In the genomic region with DNA sequence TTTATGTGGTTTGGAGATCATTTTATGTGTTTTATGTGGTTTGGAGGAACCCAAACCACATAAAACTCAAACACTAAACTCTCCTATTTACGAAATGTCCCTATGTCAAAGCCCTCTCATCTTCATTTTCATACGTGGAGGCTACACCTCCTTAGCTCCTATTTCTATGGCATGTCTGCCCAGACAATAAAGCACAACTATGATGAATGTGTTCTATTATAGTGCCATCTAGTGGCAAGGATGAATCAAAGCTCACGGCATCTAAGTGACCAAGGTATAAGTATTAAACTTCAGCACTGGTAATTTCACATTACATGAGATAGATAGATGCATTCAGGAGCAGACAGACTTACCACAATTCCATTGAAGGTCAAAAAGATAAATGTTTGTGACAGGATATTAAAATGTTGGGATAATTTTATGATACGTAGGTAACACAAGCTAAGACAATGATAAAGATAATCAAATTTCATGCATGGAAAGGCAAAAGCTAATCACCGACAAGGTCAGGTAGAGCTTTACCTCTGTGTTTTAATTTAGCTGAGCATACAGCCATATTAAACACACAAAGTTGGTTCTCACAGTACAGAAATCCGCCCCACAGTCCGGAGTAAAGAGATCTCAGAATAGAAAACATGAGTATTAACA, we compare ENCODE assay signal across 8 cellular contexts.
A peak's percentile ranks its signal among the peaks of the same experiment; 100 is the strongest.
DNase-seq lines count a peak whose midpoint lies in the region; ATAC-seq and TF ChIP-seq lines count a peak whose summit lies in the region.

No MANE protein-coding gene starts in this region.

- peak; percentile 44 for DNase-seq in DMS 273 (lab: John Stamatoyannopoulos, UW; ENCODE audit: unreplicated experiment)
- DNase-seq in DMS 273 treated with DMSO at 0.1 percent for 48 hours (lab: John Stamatoyannopoulos, UW): no peak
- DNase-seq in foreskin keratinocyte: peak; percentile 12 to 20
- DNase-seq in pons (ENCODE audit: low spot score): peak; percentile 71
- DNase-seq in activated gamma-delta T cell (lab: John Stamatoyannopoulos, UW): no peak

- H3K27ac ChIP-seq in foreskin keratinocyte: no peak overlapping the region

- peak; percentile 73 for TF ChIP-seq CTCF in foreskin keratinocyte (conservative IDR thresholded peaks at IDR 0.05)

- peaks cover 4% of the 10 kb centered on the region for H3K27me3 ChIP-seq in foreskin keratinocyte

- ATAC-seq in GM19463 (IDR thresholded peaks at IDR 0.05; ENCODE audit: unreplicated experiment) (peak; percentile 94), HG03521 (IDR thresholded peaks at IDR 0.05; ENCODE audit: unreplicated experiment) (peak; percentile 80), SK-N-SH treated with all-trans-retinoic acid at 6 μM for 48 hours (peak; percentile 90), foreskin keratinocyte (peak; percentile 70)

- H3K4me1 ChIP-seq in foreskin keratinocyte: no peaks in the 10 kb centered on the region

TF ChIP-seq in SK-N-SH treated with all-trans-retinoic acid at 6 μM for 48 hours, 23 proteins besides CTCF, POLR2A, EP300 and RAD21:
- TF ChIP-seq, protein P1, sequence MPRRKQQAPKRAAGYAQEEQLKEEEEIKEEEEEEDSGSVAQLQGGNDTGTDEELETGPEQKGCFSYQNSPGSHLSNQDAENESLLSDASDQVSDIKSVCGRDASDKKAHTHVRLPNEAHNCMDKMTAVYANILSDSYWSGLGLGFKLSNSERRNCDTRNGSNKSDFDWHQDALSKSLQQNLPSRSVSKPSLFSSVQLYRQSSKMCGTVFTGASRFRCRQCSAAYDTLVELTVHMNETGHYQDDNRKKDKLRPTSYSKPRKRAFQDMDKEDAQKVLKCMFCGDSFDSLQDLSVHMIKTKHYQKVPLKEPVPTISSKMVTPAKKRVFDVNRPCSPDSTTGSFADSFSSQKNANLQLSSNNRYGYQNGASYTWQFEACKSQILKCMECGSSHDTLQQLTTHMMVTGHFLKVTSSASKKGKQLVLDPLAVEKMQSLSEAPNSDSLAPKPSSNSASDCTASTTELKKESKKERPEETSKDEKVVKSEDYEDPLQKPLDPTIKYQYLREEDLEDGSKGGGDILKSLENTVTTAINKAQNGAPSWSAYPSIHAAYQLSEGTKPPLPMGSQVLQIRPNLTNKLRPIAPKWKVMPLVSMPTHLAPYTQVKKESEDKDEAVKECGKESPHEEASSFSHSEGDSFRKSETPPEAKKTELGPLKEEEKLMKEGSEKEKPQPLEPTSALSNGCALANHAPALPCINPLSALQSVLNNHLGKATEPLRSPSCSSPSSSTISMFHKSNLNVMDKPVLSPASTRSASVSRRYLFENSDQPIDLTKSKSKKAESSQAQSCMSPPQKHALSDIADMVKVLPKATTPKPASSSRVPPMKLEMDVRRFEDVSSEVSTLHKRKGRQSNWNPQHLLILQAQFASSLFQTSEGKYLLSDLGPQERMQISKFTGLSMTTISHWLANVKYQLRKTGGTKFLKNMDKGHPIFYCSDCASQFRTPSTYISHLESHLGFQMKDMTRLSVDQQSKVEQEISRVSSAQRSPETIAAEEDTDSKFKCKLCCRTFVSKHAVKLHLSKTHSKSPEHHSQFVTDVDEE (CRISPR knock-in tag; IDR thresholded peaks at IDR 0.05): no peak
- TF ChIP-seq, protein P2, sequence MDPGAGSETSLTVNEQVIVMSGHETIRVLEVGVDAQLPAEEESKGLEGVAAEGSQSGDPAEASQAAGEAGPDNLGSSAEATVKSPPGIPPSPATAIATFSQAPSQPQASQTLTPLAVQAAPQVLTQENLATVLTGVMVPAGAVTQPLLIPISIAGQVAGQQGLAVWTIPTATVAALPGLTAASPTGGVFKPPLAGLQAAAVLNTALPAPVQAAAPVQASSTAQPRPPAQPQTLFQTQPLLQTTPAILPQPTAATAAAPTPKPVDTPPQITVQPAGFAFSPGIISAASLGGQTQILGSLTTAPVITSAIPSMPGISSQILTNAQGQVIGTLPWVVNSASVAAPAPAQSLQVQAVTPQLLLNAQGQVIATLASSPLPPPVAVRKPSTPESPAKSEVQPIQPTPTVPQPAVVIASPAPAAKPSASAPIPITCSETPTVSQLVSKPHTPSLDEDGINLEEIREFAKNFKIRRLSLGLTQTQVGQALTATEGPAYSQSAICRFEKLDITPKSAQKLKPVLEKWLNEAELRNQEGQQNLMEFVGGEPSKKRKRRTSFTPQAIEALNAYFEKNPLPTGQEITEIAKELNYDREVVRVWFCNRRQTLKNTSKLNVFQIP (CRISPR knock-in tag; IDR thresholded peaks at IDR 0.05; ENCODE audit: borderline replicate concordance, low read depth): no peak
- TF ChIP-seq, protein P3, sequence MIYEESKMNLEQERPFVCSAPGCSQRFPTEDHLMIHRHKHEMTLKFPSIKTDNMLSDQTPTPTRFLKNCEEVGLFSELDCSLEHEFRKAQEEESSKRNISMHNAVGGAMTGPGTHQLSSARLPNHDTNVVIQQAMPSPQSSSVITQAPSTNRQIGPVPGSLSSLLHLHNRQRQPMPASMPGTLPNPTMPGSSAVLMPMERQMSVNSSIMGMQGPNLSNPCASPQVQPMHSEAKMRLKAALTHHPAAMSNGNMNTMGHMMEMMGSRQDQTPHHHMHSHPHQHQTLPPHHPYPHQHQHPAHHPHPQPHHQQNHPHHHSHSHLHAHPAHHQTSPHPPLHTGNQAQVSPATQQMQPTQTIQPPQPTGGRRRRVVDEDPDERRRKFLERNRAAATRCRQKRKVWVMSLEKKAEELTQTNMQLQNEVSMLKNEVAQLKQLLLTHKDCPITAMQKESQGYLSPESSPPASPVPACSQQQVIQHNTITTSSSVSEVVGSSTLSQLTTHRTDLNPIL (CRISPR knock-in tag; IDR thresholded peaks at IDR 0.05; ENCODE audit: low read depth): no peak
- TF ChIP-seq RARB (CRISPR knock-in tag; IDR thresholded peaks at IDR 0.05) (no peak), SNAI2 (CRISPR knock-in tag; IDR thresholded peaks at IDR 0.05) (no peak), ARNTL (CRISPR knock-in tag; IDR thresholded peaks at IDR 0.05; ENCODE audit: borderline replicate concordance, low read depth) (no peak), ZNF8 (CRISPR knock-in tag; IDR thresholded peaks at IDR 0.05) (no peak), GLIS3 (CRISPR knock-in tag; IDR thresholded peaks at IDR 0.05) (no peak), PPARA (CRISPR knock-in tag; IDR thresholded peaks at IDR 0.05; ENCODE audit: borderline replicate concordance) (no peak), ESRRG (CRISPR knock-in tag; IDR thresholded peaks at IDR 0.05) (no peak), BACH2 (CRISPR knock-in tag; IDR thresholded peaks at IDR 0.05; ENCODE audit: borderline replicate concordance) (no peak), TOX (CRISPR knock-in tag; IDR thresholded peaks at IDR 0.05; ENCODE audit: borderline replicate concordance) (no peak)
- TF ChIP-seq, protein P4, sequence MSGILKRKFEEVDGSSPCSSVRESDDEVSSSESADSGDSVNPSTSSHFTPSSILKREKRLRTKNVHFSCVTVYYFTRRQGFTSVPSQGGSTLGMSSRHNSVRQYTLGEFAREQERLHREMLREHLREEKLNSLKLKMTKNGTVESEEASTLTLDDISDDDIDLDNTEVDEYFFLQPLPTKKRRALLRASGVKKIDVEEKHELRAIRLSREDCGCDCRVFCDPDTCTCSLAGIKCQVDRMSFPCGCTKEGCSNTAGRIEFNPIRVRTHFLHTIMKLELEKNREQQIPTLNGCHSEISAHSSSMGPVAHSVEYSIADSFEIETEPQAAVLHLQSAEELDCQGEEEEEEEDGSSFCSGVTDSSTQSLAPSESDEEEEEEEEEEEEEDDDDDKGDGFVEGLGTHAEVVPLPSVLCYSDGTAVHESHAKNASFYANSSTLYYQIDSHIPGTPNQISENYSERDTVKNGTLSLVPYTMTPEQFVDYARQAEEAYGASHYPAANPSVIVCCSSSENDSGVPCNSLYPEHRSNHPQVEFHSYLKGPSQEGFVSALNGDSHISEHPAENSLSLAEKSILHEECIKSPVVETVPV (CRISPR knock-in tag; IDR thresholded peaks at IDR 0.05): no peak
TF ChIP-seq in SK-N-SH treated with all-trans-retinoic acid at 6 μM for 48 hours: peak in this region for 0.

Comparison
In these comparisons a context has a peak if more than half of its experiments do, and no peak if none do; other contexts are left out.
1. DNase-seq: peak in DMS 273 (single experiment), foreskin keratinocyte (2 of 2) and pons (single experiment); none in DMS 273 treated with DMSO at 0.1 percent for 48 hours (single experiment) and activated gamma-delta T cell (single experiment).
2. Peak in every context shown above with its lines, with median percentiles within 50 percentile points of each other: ATAC-seq.